ENCODE assay signal across 8 cellular contexts in the genomic region with DNA sequence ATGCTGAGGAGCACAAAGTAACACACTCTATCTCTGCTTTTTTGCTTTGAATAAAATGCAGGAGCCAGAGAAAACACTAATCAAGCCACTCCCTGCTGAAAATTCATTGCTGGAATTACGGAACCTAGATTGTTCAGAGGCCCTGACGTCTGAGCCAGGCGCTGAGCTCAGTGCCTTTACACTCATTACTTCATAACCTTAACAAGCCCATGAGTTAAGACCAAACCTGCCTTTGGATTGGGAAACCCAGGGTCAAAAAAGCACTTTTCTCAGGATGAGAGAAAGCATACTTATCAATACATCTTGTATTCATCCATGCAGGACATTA. TPM values are rescaled to one million over a fixed set of nuclear protein-coding genes. Genes with fewer than 3 reads are reported as not detected.
DNase-seq lines count a peak whose midpoint lies in the region; ATAC-seq and TF ChIP-seq lines count a peak whose summit lies in the region.

No MANE protein-coding gene starts in this region.

- CTCF ChIA-PET in CD4-positive, alpha-beta T cell (lab: Charles Lee) = interaction anchor here (1.7 kb wide), 1 partner anchor 84 kb away, joined by 3 read pairs; no protein-coding TSS in a partner anchor

- H3K9me3 ChIP-seq in CD4-positive, alpha-beta T cell (ENCODE audit: control insufficient read depth, low read length) = no peaks in the 10 kb centered on the region
- no peaks in the 10 kb centered on the region for H3K9me3 ChIP-seq in hepatocyte (ENCODE audit: low read depth)

- H3K4me3 Mint-ChIP-seq in CD4-positive, alpha-beta T cell = peak overlapping the region; percentile 98
- H3K4me3 Mint-ChIP-seq in activated naive CD8-positive, alpha-beta T cell = peak overlapping the region; percentile 94

- peaks cover 9% of the 10 kb centered on the region for H3K4me1 ChIP-seq in hepatocyte (ENCODE audit: insufficient read depth)

- no peaks in the 10 kb centered on the region for H3K9me3 Mint-ChIP-seq in CD4-positive, alpha-beta T cell
- no peaks in the 10 kb centered on the region for H3K9me3 Mint-ChIP-seq in activated naive CD8-positive, alpha-beta T cell (ENCODE audit: low read depth)

- no peaks in the 10 kb centered on the region for H3K27me3 Mint-ChIP-seq in CD4-positive, alpha-beta T cell
- no peaks in the 10 kb centered on the region for H3K27me3 Mint-ChIP-seq in activated naive CD8-positive, alpha-beta T cell

- peaks cover 43% of the 10 kb centered on the region for H3K4me1 Mint-ChIP-seq in CD4-positive, alpha-beta T cell (ENCODE audit: low read depth)
- peaks cover 43% of the 10 kb centered on the region for H3K4me1 Mint-ChIP-seq in activated naive CD8-positive, alpha-beta T cell (ENCODE audit: low read depth)

- intact Hi-C loops in CD4-positive, alpha-beta T cell (cut with DNase I, micrococcal nuclease) = loop anchor here (1.0 to 10.0 kb wide), 10 partner anchors 150 to 1328 kb away; partner anchors contain the start of genes RPRD1A (in 2 of the 2), ZNF397 (in 2 of the 2), KIAA1328 (in 1 of the 2) and MAPRE2 (in 1 of the 2)
- intact Hi-C loops in posterior cingulate gyrus (cut with DNase I) = loop anchor here (5.0 kb wide), 3 partner anchors 85 to 630 kb away; partner anchors contain the start of genes ELP2, GALNT1 and SLC39A6

- no peaks in the 10 kb centered on the region for H4K20me1 ChIP-seq in hepatocyte (ENCODE audit: insufficient read depth, poor library complexity, severe bottlenecking)

- peak overlapping the region; percentile 95 for H3K27ac ChIP-seq in CD4-positive, alpha-beta T cell (ENCODE audit: low read depth, low read length)
- H3K27ac ChIP-seq in hepatocyte (peak overlapping the region; percentile 94), skin epidermis (peak overlapping the region in 20 of 21 experiments; percentile 85 to 99 (median 94))

- H3K27ac Mint-ChIP-seq in CD4-positive, alpha-beta T cell = peak overlapping the region; percentile 99
- peak overlapping the region; percentile 98 for H3K27ac Mint-ChIP-seq in activated naive CD8-positive, alpha-beta T cell

- H3K4me3 ChIP-seq in hepatocyte = peak overlapping the region; percentile 31
- peak overlapping the region; percentile 41 to 61 (median 46) for H3K4me3 ChIP-seq in skin epidermis

- POLR2A ChIA-PET in CD4-positive, alpha-beta T cell (lab: Charles Lee) = interaction anchor here (0.7 to 3.4 kb wide), 16 partner anchors 14 to 1332 kb away, joined by 3 to 32 read pairs (median 8); partner anchors contain the start of genes ELP2, GALNT1, KIAA1328 and MAPRE2

- 5% methylated on average over 3 of the region's 3 CpGs for WGBS in hepatocyte (ENCODE audit: low lambda C conversion rate, missing lambda C conversion rate)

- no peaks in the 10 kb centered on the region for H3K27me3 ChIP-seq in CD4-positive, alpha-beta T cell (ENCODE audit: control insufficient read depth, insufficient read depth, low read length)
- no peaks in the 10 kb centered on the region for H3K27me3 ChIP-seq in hepatocyte

- DNase-seq in CD4-positive, alpha-beta T cell = no peak
- DNase-seq in hepatocyte (ENCODE audit: low spot score) = peak; percentile 67
- DNase-seq in GDM1 (lab: John Stamatoyannopoulos, UW) = no peak
- DNase-seq in posterior cingulate gyrus = no peak

- peaks cover 45% of the 10 kb centered on the region for H3K79me2 ChIP-seq in hepatocyte

- peak; percentile 13 for ATAC-seq in CD4-positive, alpha-beta T cell (ENCODE audit: poor library complexity)
- ATAC-seq in GM19395 (IDR thresholded peaks at IDR 0.05; ENCODE audit: unreplicated experiment) (peak; percentile 25), HG03521 (IDR thresholded peaks at IDR 0.05; ENCODE audit: unreplicated experiment) (peak; percentile 5)

- TF ChIP-seq CTCF in CD4-positive, alpha-beta T cell (IDR thresholded peaks at IDR 0.05) = no peak
- TF ChIP-seq CTCF in hepatocyte (IDR thresholded peaks at IDR 0.05; ENCODE audit: poor library complexity) = no peak

- peaks cover 11% of the 10 kb centered on the region for H3K36me3 Mint-ChIP-seq in CD4-positive, alpha-beta T cell (ENCODE audit: low read depth)
- H3K36me3 Mint-ChIP-seq in activated naive CD8-positive, alpha-beta T cell = peaks cover 4% of the 10 kb centered on the region

- H2AFZ ChIP-seq in hepatocyte = peak overlapping the region; percentile 53

- H3K36me3 ChIP-seq in hepatocyte (replicated peaks; ENCODE audit: insufficient read depth, low read depth) = no peaks in the 10 kb centered on the region

- H3K4me2 ChIP-seq in hepatocyte = peak overlapping the region; percentile 76

- H3K9me2 ChIP-seq in hepatocyte (replicated peaks; ENCODE audit: insufficient read depth) = no peaks in the 10 kb centered on the region

RNA-seq across cellular contexts. Expression of gene INO80C, which starts 0.8 kb away (rescaled TPM):
- 10 to 100 TPM; 13.0 to 16.0 TPM for total RNA-seq in CD4-positive, alpha-beta T cell
- 16.5 and 16.6 TPM in 2 replicates for total RNA-seq in hepatocyte
- polyA plus RNA-seq in hepatocyte = 25.1 and 42.2 TPM in 2 replicates
